1 cellular context compared by ENCODE assay signal in the genomic region with DNA sequence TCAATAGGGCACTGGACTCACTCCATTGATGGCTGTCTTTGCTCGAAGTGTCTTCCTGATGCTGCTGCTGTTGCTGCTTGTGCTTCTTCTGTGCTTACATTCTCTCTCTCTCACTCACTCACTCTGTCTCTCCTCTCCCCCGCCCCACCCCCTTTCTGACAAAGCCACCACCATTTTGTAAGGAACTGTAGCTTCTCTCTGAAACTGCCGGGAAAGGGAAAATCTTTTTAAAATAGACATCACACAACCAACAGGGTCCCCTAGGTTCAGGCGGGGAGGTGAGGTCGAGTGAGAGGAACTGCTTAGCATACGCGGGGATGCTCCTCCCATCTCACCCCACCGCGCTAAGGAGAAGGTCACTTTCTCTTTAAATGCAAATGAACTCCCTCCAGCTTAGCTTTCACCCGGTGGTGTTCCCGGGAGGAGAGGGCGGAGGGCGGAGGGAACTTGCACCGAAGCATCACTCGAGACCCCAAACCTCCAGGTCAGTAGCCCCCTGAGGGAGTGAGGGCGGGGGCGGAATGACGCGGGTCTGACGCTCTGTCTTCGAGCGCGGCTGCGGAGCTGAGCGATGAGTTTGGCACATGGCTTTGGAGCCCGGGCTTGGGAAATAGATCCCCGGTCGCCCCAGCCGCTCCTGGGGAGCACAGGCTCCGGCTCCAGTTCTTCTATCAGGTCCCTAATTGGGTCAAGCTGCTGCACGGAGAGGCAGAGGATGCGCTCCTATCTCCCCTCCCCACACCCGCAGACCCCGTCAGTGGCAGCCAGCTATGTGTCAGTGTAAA.
A peak's percentile ranks its signal among the peaks of the same experiment; 100 is the strongest.
TF ChIP-seq lines count a peak whose summit lies in the region.

CCDC28B (plus strand) TSS at position 370 of the 785 bp plus-strand sequence. CDS start 1,341 bp downstream, outside the sequence.

TF ChIP-seq in K562, 482 proteins besides CTCF, POLR2A, EP300 and RAD21 (continued from another document and continues in another):
- TF ChIP-seq, protein P1, sequence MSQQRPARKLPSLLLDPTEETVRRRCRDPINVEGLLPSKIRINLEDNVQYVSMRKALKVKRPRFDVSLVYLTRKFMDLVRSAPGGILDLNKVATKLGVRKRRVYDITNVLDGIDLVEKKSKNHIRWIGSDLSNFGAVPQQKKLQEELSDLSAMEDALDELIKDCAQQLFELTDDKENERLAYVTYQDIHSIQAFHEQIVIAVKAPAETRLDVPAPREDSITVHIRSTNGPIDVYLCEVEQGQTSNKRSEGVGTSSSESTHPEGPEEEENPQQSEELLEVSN (IDR thresholded peaks at IDR 0.05; ENCODE audit: borderline replicate concordance in 1 of 2, extremely low read depth in 1 of 2, insufficient read depth in 1 of 2, insufficient read length in 1 of 2, low read depth in 1 of 2, low read length in 1 of 2, poor library complexity in 1 of 2, severe bottlenecking in 1 of 2) = peak; percentile 97 to 98
- peak in 2 of 3 experiments; percentile 31 to 85 for TF ChIP-seq YY1 (IDR thresholded peaks at IDR 0.05; ENCODE audit: borderline replicate concordance in 1 of 3, control insufficient read depth in 1 of 3, extremely low read depth in 1 of 3, insufficient read depth in 3 of 3, insufficient read length in 1 of 3, insufficient replicate concordance in 2 of 3, low read depth in 1 of 3, low read length in 2 of 3)
- TF ChIP-seq ZBTB7A (IDR thresholded peaks at IDR 0.05; ENCODE audit: borderline replicate concordance, control insufficient read depth, low read depth, low read length) = peak; percentile 55
- no peak for TF ChIP-seq RBM39 (optimal IDR thresholded peaks at IDR 0.05; ENCODE audit: low read depth, low read length)
- TF ChIP-seq ZNF197 (CRISPR knock-in tag; IDR thresholded peaks at IDR 0.05; ENCODE audit: low read depth) = peak; percentile 21; the same call in 1 of the 2 replicates
- no peak for TF ChIP-seq IRF2 (CRISPR knock-in tag; IDR thresholded peaks at IDR 0.05)
- no peak for TF ChIP-seq ZNF644 (tag; IDR thresholded peaks at IDR 0.05; ENCODE audit: low read depth)
- peak; percentile 38; the same call in 1 of the 2 replicates for TF ChIP-seq ATF7 (IDR thresholded peaks at IDR 0.05)
- TF ChIP-seq MGA (IDR thresholded peaks at IDR 0.05) = peak; percentile 99
- no peak for TF ChIP-seq ZC3H4 (CRISPR knock-in tag; IDR thresholded peaks at IDR 0.05; ENCODE audit: borderline replicate concordance)
- TF ChIP-seq ZEB2 (IDR thresholded peaks at IDR 0.05) = 0 out of 2 replicates have a peak, but pooled peaks have one; percentile 14
- TF ChIP-seq, protein P2, sequence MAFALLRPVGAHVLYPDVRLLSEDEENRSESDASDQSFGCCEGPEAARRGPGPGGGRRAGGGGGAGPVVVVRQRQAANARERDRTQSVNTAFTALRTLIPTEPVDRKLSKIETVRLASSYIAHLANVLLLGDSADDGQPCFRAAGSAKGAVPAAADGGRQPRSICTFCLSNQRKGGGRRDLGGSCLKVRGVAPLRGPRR (CRISPR knock-in tag; IDR thresholded peaks at IDR 0.05) = no peak
- TF ChIP-seq, protein P3, sequence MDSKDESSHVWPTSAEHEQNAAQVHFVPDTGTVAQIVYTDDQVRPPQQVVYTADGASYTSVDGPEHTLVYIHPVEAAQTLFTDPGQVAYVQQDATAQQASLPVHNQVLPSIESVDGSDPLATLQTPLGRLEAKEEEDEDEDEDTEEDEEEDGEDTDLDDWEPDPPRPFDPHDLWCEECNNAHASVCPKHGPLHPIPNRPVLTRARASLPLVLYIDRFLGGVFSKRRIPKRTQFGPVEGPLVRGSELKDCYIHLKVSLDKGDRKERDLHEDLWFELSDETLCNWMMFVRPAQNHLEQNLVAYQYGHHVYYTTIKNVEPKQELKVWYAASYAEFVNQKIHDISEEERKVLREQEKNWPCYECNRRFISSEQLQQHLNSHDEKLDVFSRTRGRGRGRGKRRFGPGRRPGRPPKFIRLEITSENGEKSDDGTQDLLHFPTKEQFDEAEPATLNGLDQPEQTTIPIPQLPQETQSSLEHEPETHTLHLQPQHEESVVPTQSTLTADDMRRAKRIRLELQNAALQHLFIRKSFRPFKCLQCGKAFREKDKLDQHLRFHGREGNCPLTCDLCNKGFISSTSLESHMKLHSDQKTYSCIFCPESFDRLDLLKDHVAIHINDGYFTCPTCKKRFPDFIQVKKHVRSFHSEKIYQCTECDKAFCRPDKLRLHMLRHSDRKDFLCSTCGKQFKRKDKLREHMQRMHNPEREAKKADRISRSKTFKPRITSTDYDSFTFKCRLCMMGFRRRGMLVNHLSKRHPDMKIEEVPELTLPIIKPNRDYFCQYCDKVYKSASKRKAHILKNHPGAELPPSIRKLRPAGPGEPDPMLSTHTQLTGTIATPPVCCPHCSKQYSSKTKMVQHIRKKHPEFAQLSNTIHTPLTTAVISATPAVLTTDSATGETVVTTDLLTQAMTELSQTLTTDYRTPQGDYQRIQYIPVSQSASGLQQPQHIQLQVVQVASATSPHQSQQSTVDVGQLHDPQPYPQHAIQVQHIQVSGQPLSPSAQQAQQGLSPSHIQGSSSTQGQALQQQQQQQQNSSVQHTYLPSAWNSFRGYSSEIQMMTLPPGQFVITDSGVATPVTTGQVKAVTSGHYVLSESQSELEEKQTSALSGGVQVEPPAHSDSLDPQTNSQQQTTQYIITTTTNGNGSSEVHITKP (IDR thresholded peaks at IDR 0.05; ENCODE audit: partially characterized antibody) = no peak
- peak; percentile 45; the same call in 1 of the 2 replicates for TF ChIP-seq FOXM1 (IDR thresholded peaks at IDR 0.05; ENCODE audit: low read depth)
- TF ChIP-seq FOXM1 (CRISPR knock-in tag; IDR thresholded peaks at IDR 0.05; ENCODE audit: low read depth) = peak; percentile 88
- TF ChIP-seq NR2C2 (CRISPR knock-in tag; IDR thresholded peaks at IDR 0.05) = no peak
- TF ChIP-seq NR2C2 (tag; IDR thresholded peaks at IDR 0.05) = peak; percentile 70; the same call in 1 of the 2 replicates
- TF ChIP-seq CHD2 (IDR thresholded peaks at IDR 0.05; ENCODE audit: low read depth, low read length) = no peak
- TF ChIP-seq ZNF165 (CRISPR knock-in tag; IDR thresholded peaks at IDR 0.05; ENCODE audit: borderline replicate concordance) = no peak
- TF ChIP-seq ESRRA (IDR thresholded peaks at IDR 0.05; ENCODE audit: borderline replicate concordance, low read depth) = peak; percentile 37; the same call in 1 of the 2 replicates
- TF ChIP-seq SOX6 (IDR thresholded peaks at IDR 0.05) = no peak
- no peak for TF ChIP-seq NELFE (IDR thresholded peaks at IDR 0.05; ENCODE audit: insufficient read depth, insufficient read length)
- no peak for TF ChIP-seq ZNF140 (CRISPR knock-in tag; IDR thresholded peaks at IDR 0.05)
- TF ChIP-seq CBFA2T3 (IDR thresholded peaks at IDR 0.05) = no peak
- TF ChIP-seq ZNF384 (IDR thresholded peaks at IDR 0.05; ENCODE audit: low read depth, low read length) = no peak
- no peak for TF ChIP-seq ELK1 (CRISPR knock-in tag; IDR thresholded peaks at IDR 0.05)
- TF ChIP-seq, protein P4, sequence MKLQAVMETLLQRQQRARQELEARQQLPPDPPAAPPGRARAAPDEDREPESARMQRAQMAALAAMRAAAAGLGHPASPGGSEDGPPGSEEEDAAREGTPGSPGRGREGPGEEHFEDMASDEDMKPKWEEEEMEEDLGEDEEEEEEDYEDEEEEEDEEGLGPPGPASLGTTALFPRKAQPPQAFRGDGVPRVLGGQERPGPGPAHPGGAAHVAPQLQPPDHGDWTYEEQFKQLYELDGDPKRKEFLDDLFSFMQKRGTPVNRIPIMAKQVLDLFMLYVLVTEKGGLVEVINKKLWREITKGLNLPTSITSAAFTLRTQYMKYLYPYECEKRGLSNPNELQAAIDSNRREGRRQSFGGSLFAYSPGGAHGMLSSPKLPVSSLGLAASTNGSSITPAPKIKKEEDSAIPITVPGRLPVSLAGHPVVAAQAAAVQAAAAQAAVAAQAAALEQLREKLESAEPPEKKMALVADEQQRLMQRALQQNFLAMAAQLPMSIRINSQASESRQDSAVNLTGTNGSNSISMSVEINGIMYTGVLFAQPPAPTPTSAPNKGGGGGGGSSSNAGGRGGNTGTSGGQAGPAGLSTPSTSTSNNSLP (IDR thresholded peaks at IDR 0.05; ENCODE audit: borderline replicate concordance, low read depth, low read length) = no peak
- TF ChIP-seq RB1 (IDR thresholded peaks at IDR 0.05; ENCODE audit: low read depth) = peak; percentile 5; the same call in 1 of the 2 replicates
- TF ChIP-seq ADNP (tag; IDR thresholded peaks at IDR 0.05) = no peak
- 0 out of 2 replicates have a peak, but pooled peaks have one; percentile 64 for TF ChIP-seq ZNF232 (CRISPR knock-in tag; IDR thresholded peaks at IDR 0.05)
- TF ChIP-seq CEBPG (CRISPR knock-in tag; IDR thresholded peaks at IDR 0.05) = no peak; the same call in none of the 2 replicates
- no peak for TF ChIP-seq CEBPG (tag; conservative IDR thresholded peaks at IDR 0.05 in 1 of 2, IDR thresholded peaks at IDR 0.05 in 1 of 2)
